Comparison of ENCODE assay signal across 18 cellular contexts in genomic region chr13:48268019-48268418, GRCh38.
"Had no signal": no experiment of that assay in that cellular context is flagged by ENCODE, and none has a peak within 500 bp of the region (broad histone marks: within the 10 kb centered on the region; RNA-seq: fewer than 3 reads in every experiment).

No MANE protein-coding gene starts in this region.

- H3K4me1 ChIP-seq: colonic mucosa, esophagus muscularis mucosa, suprapubic skin, thyroid gland had no signal

- H3K4me3 ChIP-seq: colonic mucosa, esophagus muscularis mucosa, gastrocnemius medialis, heart right ventricle, smooth muscle cell, suprapubic skin, thyroid gland had no signal

- H3K27ac ChIP-seq: colonic mucosa, esophagus muscularis mucosa, suprapubic skin, thyroid gland had no signal

- H3K9me3 Mint-ChIP-seq: naive thymus-derived CD8-positive, alpha-beta T cell; type B pancreatic cell had no signal

- ATAC-seq: heart right ventricle; left lobe of liver; naive thymus-derived CD8-positive, alpha-beta T cell; right cardiac atrium had no signal

- H3K4me2 ChIP-seq: smooth muscle cell had no signal

- H3K27me3 Mint-ChIP-seq: naive thymus-derived CD8-positive, alpha-beta T cell; type B pancreatic cell had no signal

- DNase-seq: colonic mucosa; effector CD4-positive, alpha-beta T cell; gastrocnemius medialis; heart right ventricle; hypothalamus; islet precursor cell; mammary epithelial cell; naive thymus-derived CD8-positive, alpha-beta T cell; posterior cingulate gyrus; right cardiac atrium; stimulated activated CD4-positive, alpha-beta T cell treated with anti-CD3 and anti-CD28 coated beads, Interleukin-2, amount 100 ng/mL, for 48 hours; stimulated activated naive CD4-positive, alpha-beta T cell treated with Interleukin-2 at 50 U/mL for 16 hours; thyroid gland had no signal

- H3K27me3 ChIP-seq: colonic mucosa, esophagus muscularis mucosa, gastrocnemius medialis, heart right ventricle, suprapubic skin, thyroid gland had no signal

- H3K27ac Mint-ChIP-seq: type B pancreatic cell had no signal

- H3K9me3 ChIP-seq: colonic mucosa, esophagus muscularis mucosa, gastrocnemius medialis, heart right ventricle, suprapubic skin, thyroid gland had no signal

- H3K4me3 Mint-ChIP-seq: naive thymus-derived CD8-positive, alpha-beta T cell; type B pancreatic cell had no signal
